1 cellular context compared by ENCODE assay signal in genomic region chrX:154540897-154541535, GRCh38.
TF ChIP-seq lines count a peak whose summit lies in the region.

No MANE protein-coding gene starts in this region.

TF ChIP-seq in A549, 52 proteins besides CTCF, POLR2A, EP300 and RAD21 (continued from another document):
- TF ChIP-seq, protein P1, sequence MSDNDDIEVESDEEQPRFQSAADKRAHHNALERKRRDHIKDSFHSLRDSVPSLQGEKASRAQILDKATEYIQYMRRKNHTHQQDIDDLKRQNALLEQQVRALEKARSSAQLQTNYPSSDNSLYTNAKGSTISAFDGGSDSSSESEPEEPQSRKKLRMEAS (IDR thresholded peaks at IDR 0.05), result no peak
- no peak for TF ChIP-seq USF2 (IDR thresholded peaks at IDR 0.05)
- no peak for TF ChIP-seq FOXS1 (CRISPR knock-in tag; IDR thresholded peaks at IDR 0.05)
- no peak for TF ChIP-seq ZNF302 (CRISPR knock-in tag; IDR thresholded peaks at IDR 0.05)
- TF ChIP-seq ZFP36 (IDR thresholded peaks at IDR 0.05; ENCODE audit: borderline replicate concordance, partially characterized antibody), result no peak
- TF ChIP-seq NPAS2 (CRISPR knock-in tag; IDR thresholded peaks at IDR 0.05; ENCODE audit: borderline replicate concordance), result no peak
- no peak; the same call in 1 of the 2 replicates for TF ChIP-seq HEYL (CRISPR knock-in tag; IDR thresholded peaks at IDR 0.05)
- TF ChIP-seq, protein P2, sequence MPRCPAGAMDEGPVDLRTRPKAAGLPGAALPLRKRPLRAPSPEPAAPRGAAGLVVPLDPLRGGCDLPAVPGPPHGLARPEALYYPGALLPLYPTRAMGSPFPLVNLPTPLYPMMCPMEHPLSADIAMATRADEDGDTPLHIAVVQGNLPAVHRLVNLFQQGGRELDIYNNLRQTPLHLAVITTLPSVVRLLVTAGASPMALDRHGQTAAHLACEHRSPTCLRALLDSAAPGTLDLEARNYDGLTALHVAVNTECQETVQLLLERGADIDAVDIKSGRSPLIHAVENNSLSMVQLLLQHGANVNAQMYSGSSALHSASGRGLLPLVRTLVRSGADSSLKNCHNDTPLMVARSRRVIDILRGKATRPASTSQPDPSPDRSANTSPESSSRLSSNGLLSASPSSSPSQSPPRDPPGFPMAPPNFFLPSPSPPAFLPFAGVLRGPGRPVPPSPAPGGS (IDR thresholded peaks at IDR 0.05), result 0 out of 3 replicates have a peak, but pooled peaks have one; percentile 46
- no peak for TF ChIP-seq HOXB13 (CRISPR knock-in tag; IDR thresholded peaks at IDR 0.05; ENCODE audit: low read depth)
- no peak for TF ChIP-seq MAZ (IDR thresholded peaks at IDR 0.05; ENCODE audit: borderline replicate concordance, low read depth, low read length)
- TF ChIP-seq, protein P3, sequence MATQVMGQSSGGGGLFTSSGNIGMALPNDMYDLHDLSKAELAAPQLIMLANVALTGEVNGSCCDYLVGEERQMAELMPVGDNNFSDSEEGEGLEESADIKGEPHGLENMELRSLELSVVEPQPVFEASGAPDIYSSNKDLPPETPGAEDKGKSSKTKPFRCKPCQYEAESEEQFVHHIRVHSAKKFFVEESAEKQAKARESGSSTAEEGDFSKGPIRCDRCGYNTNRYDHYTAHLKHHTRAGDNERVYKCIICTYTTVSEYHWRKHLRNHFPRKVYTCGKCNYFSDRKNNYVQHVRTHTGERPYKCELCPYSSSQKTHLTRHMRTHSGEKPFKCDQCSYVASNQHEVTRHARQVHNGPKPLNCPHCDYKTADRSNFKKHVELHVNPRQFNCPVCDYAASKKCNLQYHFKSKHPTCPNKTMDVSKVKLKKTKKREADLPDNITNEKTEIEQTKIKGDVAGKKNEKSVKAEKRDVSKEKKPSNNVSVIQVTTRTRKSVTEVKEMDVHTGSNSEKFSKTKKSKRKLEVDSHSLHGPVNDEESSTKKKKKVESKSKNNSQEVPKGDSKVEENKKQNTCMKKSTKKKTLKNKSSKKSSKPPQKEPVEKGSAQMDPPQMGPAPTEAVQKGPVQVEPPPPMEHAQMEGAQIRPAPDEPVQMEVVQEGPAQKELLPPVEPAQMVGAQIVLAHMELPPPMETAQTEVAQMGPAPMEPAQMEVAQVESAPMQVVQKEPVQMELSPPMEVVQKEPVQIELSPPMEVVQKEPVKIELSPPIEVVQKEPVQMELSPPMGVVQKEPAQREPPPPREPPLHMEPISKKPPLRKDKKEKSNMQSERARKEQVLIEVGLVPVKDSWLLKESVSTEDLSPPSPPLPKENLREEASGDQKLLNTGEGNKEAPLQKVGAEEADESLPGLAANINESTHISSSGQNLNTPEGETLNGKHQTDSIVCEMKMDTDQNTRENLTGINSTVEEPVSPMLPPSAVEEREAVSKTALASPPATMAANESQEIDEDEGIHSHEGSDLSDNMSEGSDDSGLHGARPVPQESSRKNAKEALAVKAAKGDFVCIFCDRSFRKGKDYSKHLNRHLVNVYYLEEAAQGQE (IDR thresholded peaks at IDR 0.05), result no peak
- TF ChIP-seq NR3C1 (IDR thresholded peaks at IDR 0.05), result no peak
